Comparison of ENCODE assay signal across 1 cellular context in genomic region chr12:108789546-108789945, GRCh38.
TF ChIP-seq lines count a peak whose summit lies in the region.

No MANE protein-coding gene starts in this region.

TF ChIP-seq in GM12878, 131 proteins besides CTCF, POLR2A, EP300 and RAD21:
- TF ChIP-seq KAT2A (conservative IDR thresholded peaks at IDR 0.05; ENCODE audit: control insufficient read depth, low read depth, low read length): no peak
- TF ChIP-seq CREM (IDR thresholded peaks at IDR 0.05; ENCODE audit: low read depth): no peak
- no peak for TF ChIP-seq NRF1 (conservative IDR thresholded peaks at IDR 0.05; ENCODE audit: low read depth, low read length)
- no peak for TF ChIP-seq MYB (IDR thresholded peaks at IDR 0.05; ENCODE audit: borderline replicate concordance, low read depth, low read length)
- no peak for TF ChIP-seq NR2C1 (IDR thresholded peaks at IDR 0.05)
- TF ChIP-seq POU2F2 (IDR thresholded peaks at IDR 0.05; ENCODE audit: borderline replicate concordance, low read depth, low read length): no peak
- TF ChIP-seq ASH2L (IDR thresholded peaks at IDR 0.05; ENCODE audit: borderline replicate concordance, low read depth): no peak
- no peak for TF ChIP-seq BCL3 (IDR thresholded peaks at IDR 0.05; ENCODE audit: borderline replicate concordance, insufficient read depth, low read depth, low read length, poor library complexity, severe bottlenecking)
- TF ChIP-seq YY1 (IDR thresholded peaks at IDR 0.05; ENCODE audit: low read depth, low read length): no peak
- TF ChIP-seq ATF3 (IDR thresholded peaks at IDR 0.05; ENCODE audit: borderline replicate concordance, extremely low read depth, low read depth, low read length): no peak
- TF ChIP-seq ZNF592 (IDR thresholded peaks at IDR 0.05): no peak
